ENCODE assay signal across 5 cellular contexts in the genomic region with DNA sequence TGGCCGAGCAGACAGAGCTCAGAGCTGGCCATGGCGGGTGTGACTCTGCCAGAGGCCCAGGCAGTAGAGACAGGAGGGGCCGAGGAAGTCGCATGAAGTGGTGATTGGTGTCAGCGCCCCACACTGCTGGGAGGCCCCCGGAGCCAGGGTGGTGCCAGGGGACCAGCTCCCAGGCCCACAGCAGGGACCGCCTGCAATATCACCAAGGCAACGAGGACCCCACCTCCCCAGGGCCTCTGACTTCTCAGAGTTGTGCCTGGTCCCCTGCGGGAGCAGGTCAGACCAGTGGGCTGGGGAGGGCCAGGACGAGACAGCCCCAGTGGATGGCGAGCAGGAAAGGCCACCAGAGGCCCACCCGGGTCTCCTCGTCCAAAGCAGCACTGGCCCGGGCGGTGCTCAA.
DNase-seq lines count a peak whose midpoint lies in the region; ATAC-seq, FAIRE-seq and TF ChIP-seq lines count a peak whose summit lies in the region.
"Not testable (repeated sequence)": the region's sequence is repeated elsewhere in the genome, so short reads cannot be mapped to it uniquely, and the experiment has no call there.

No MANE protein-coding gene starts in this region.

- H3K4me3 Mint-ChIP-seq in osteocyte (ENCODE audit: unreplicated experiment), result not testable (repeated sequence)

- not testable (repeated sequence) for FAIRE-seq in K562 (lab: Jason Lieb, UNC)

- not testable (repeated sequence) for H3K9me1 ChIP-seq in K562 (ENCODE audit: control insufficient read depth, insufficient read depth, low read length)

- BruUV-seq in K562 (replicated peaks; lab: Mats Ljungman, UMichigan), result not testable (repeated sequence)

- intact Hi-C loops in K562 (cut with micrococcal nuclease); sciatic nerve (cut with DNase I): not testable (repeated sequence)

- H3K27me3 ChIP-seq in K562 (ENCODE audit: control insufficient read depth in 2 of 2, insufficient read depth in 2 of 2, low read length in 2 of 2), result peaks cover 27 to 39% of the 10 kb centered on the region in 2 experiments

- TF ChIP-seq CTCF in K562 (IDR thresholded peaks at IDR 0.05 in 2 of 3, conservative IDR thresholded peaks at IDR 0.05 in 1 of 3; ENCODE audit: insufficient read depth in 2 of 3, low read depth in 1 of 3, low read length in 3 of 3); osteocyte (IDR thresholded peaks at IDR 0.05): not testable (repeated sequence)

- H3K9ac ChIP-seq in K562 (ENCODE audit: insufficient read depth in 1 of 2, low read depth in 2 of 2, low read length in 2 of 2), result not testable (repeated sequence)

- H2AFZ ChIP-seq in K562 (ENCODE audit: low read depth, low read length), result not testable (repeated sequence)

- H3K9me3 ChIP-seq in K562 (replicated peaks; ENCODE audit: control insufficient read depth, insufficient read depth, low read depth, low read length), result not testable (repeated sequence)

- H3K27me3 Mint-ChIP-seq in osteocyte (ENCODE audit: unreplicated experiment), result peaks cover 37% of the 10 kb centered on the region

- ATAC-seq in K562, sciatic nerve: not testable (repeated sequence)

- not testable (repeated sequence) for TF ChIP-seq POLR2A in K562 (conservative IDR thresholded peaks at IDR 0.05)

- in situ Hi-C loops in K562 (cut with MboI), result loop anchor here (5.0 kb wide), 1 partner anchor 1448 kb away; no protein-coding TSS in a partner anchor

- H3K27ac ChIP-seq in K562 (ENCODE audit: extremely low read depth, low read depth, low read length), result not testable (repeated sequence)

- not testable (repeated sequence) for H4K20me1 ChIP-seq in K562 (replicated peaks; ENCODE audit: control insufficient read depth, insufficient read depth, low read length)

- not testable (repeated sequence) for TF ChIP-seq EP300 in K562 (IDR thresholded peaks at IDR 0.05; ENCODE audit: low read length)

- not testable (repeated sequence) for TF ChIP-seq RAD21 in K562 (CRISPR knock-in tag; conservative IDR thresholded peaks at IDR 0.05 in 1 of 2, IDR thresholded peaks at IDR 0.05 in 1 of 2)

- not testable (repeated sequence) for H3K79me2 ChIP-seq in K562 (ENCODE audit: control insufficient read depth, insufficient read depth, low read length)

- DNase-seq in activated CD8-positive, alpha-beta memory T cell treated with anti-CD3 and anti-CD28 coated beads for 24 hours, result peak; percentile 55
- not testable (repeated sequence) for DNase-seq in K562 (ENCODE audit: extremely low read depth in 1 of 4, low spot score in 3 of 4)
- peak; percentile 64 for DNase-seq in mesenteric fat pad (ENCODE audit: low spot score)
- peak; percentile 81 for DNase-seq in osteocyte (ENCODE audit: extremely low spot score, unreplicated experiment)
- DNase-seq in sciatic nerve (ENCODE audit: low spot score), result peak; percentile 34

- not testable (repeated sequence) for H3K9me3 Mint-ChIP-seq in osteocyte (ENCODE audit: unreplicated experiment)

- H3K36me3 ChIP-seq in K562 (ENCODE audit: control insufficient read depth, insufficient read depth, low read length), result not testable (repeated sequence)

- POLR2A ChIA-PET in K562 (lab: Yijun Ruan, JAX), result interaction anchor here (0.9 kb wide), 1 partner anchor 12 kb away, joined by 3 read pairs; no protein-coding TSS in a partner anchor

- WGBS in K562 (ENCODE audit: insufficient coverage, low coverage, missing lambda C conversion rate), result 9% methylated on average over 13 of the region's 15 CpGs

- H3K36me3 Mint-ChIP-seq in osteocyte (ENCODE audit: unreplicated experiment), result not testable (repeated sequence)

- not testable (repeated sequence) for H3K4me2 ChIP-seq in K562 (ENCODE audit: insufficient read depth, low read length)

- H3K4me1 ChIP-seq in K562 (replicated peaks in 1 of 2; ENCODE audit: control insufficient read depth in 2 of 2, insufficient read depth in 2 of 2, low read length in 2 of 2), result peaks cover 0 to 18% of the 10 kb centered on the region in 2 experiments; a peak in 1 of 5 replicates

- CTCF ChIA-PET in K562 (lab: Yijun Ruan, JAX; ENCODE audit: low intra/inter-chr PET ratio), result not testable (repeated sequence)

- not testable (repeated sequence) for H3K27ac Mint-ChIP-seq in osteocyte (ENCODE audit: unreplicated experiment)

- not testable (repeated sequence) for H3K4me3 ChIP-seq in K562

- H3K4me1 Mint-ChIP-seq in osteocyte (ENCODE audit: unreplicated experiment), result not testable (repeated sequence)

TF ChIP-seq in K562, 482 proteins besides CTCF, POLR2A, EP300 and RAD21:
- TF ChIP-seq, protein P1, sequence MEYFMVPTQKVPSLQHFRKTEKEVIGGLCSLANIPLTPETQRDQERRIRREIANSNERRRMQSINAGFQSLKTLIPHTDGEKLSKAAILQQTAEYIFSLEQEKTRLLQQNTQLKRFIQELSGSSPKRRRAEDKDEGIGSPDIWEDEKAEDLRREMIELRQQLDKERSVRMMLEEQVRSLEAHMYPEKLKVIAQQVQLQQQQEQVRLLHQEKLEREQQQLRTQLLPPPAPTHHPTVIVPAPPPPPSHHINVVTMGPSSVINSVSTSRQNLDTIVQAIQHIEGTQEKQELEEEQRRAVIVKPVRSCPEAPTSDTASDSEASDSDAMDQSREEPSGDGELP (CRISPR knock-in tag; IDR thresholded peaks at IDR 0.05; ENCODE audit: borderline replicate concordance), result peak; percentile 9; the same call in 1 of the 2 replicates
- 0 out of 2 replicates have a peak, but pooled peaks have one; percentile 34 for TF ChIP-seq POLR2G (IDR thresholded peaks at IDR 0.05; ENCODE audit: low read depth, low read length)
- peak; percentile 45; the same call in 1 of the 2 replicates for TF ChIP-seq ZNF347 (CRISPR knock-in tag; IDR thresholded peaks at IDR 0.05; ENCODE audit: low read depth)
